ENCODE assay signal across 16 cellular contexts in genomic region chr4:23878912-23879732, GRCh38. TPM values are rescaled to one million over a fixed set of nuclear protein-coding genes. Genes with fewer than 3 reads are reported as not detected.
A peak's percentile ranks its signal among the peaks of the same experiment; 100 is the strongest.
DNase-seq lines count a peak whose midpoint lies in the region; ATAC-seq and TF ChIP-seq lines count a peak whose summit lies in the region.
"Had no signal": no experiment of that assay in that cellular context is flagged by ENCODE, and none has a peak within 500 bp of the region (broad histone marks: within the 10 kb centered on the region; RNA-seq: fewer than 3 reads in every experiment).

No MANE protein-coding gene starts in this region.

- H3K27ac Mint-ChIP-seq in HFFc6, result no peak overlapping the region
- H3K27ac Mint-ChIP-seq: activated naive CD8-positive, alpha-beta T cell; mesothelial cell of epicardium; T-helper 1 cell treated with Interleukin-12 subunit alpha and Interleukin-12 subunit beta and Interleukin-4 antibody, amounts not matched to agents 30 μg/mL and 1 μg/mL, for 36 hours had no signal

- peaks cover 9% of the 10 kb centered on the region for H3K9me3 Mint-ChIP-seq in HFFc6
- H3K9me3 Mint-ChIP-seq: mesothelial cell of epicardium; T-helper 1 cell treated with Interleukin-12 subunit alpha and Interleukin-12 subunit beta and Interleukin-4 antibody, amounts not matched to agents 30 μg/mL and 1 μg/mL, for 36 hours had no signal

- no peak for TF ChIP-seq CTCF in epithelial cell of esophagus (IDR thresholded peaks at IDR 0.05; ENCODE audit: insufficient read depth, low read depth, low read length, missing control alignments)
- TF ChIP-seq CTCF in HFFc6 (IDR thresholded peaks at IDR 0.05), result no peak

- H3K27me3 ChIP-seq in HUES6 (ENCODE audit: control insufficient read depth, insufficient read depth, low read length), result no peaks in the 10 kb centered on the region

- H3K27me3 Mint-ChIP-seq in HFFc6 (ENCODE audit: insufficient read depth), result no peaks in the 10 kb centered on the region; the same call in 1 of the 2 replicates

- no peak for ATAC-seq in GM18520 (IDR thresholded peaks at IDR 0.05; ENCODE audit: unreplicated experiment)

- no peaks in the 10 kb centered on the region for H3K36me3 Mint-ChIP-seq in HFFc6 (ENCODE audit: low read depth)
- H3K36me3 Mint-ChIP-seq: activated naive CD8-positive, alpha-beta T cell; mesothelial cell of epicardium had no signal

- no peaks in the 10 kb centered on the region for H3K9me3 ChIP-seq in HUES6 (ENCODE audit: control insufficient read depth, insufficient read depth, low read depth, low read length)
- H3K9me3 ChIP-seq in mesodermal cell (ENCODE audit: control insufficient read depth, low read length), result no peaks in the 10 kb centered on the region

- H3K4me3 Mint-ChIP-seq in HFFc6, result no peak overlapping the region
- H3K4me3 Mint-ChIP-seq: activated naive CD8-positive, alpha-beta T cell; mesothelial cell of epicardium; T-helper 1 cell treated with Interleukin-12 subunit alpha and Interleukin-12 subunit beta and Interleukin-4 antibody, amounts not matched to agents 30 μg/mL and 1 μg/mL, for 36 hours had no signal

- H3K4me3 ChIP-seq in HUES6 (ENCODE audit: low read depth, low read length) (peak overlapping the region; percentile 28; the same call in 1 of the 2 replicates), epithelial cell of esophagus (ENCODE audit: low read length) (no peak overlapping the region), mesodermal cell (ENCODE audit: extremely low read depth, insufficient read depth, low read length, poor library complexity, severe bottlenecking) (no peak overlapping the region)

- DNase-seq in AG20443 (ENCODE audit: low spot score), result peak; percentile 18
- DNase-seq in epithelial cell of esophagus (ENCODE audit: low read depth), result peak; percentile 8
- DNase-seq in NCI-H1048 (lab: John Stamatoyannopoulos, UW), result no peak
- DNase-seq in HFFc6, result no peak
- DNase-seq in LoVo (ENCODE audit: low spot score), result no peak
- DNase-seq: activated CD4-positive, CD25-positive, alpha-beta regulatory T cell treated with anti-CD3 and anti-CD28 coated beads, Interleukin-2, amount 50 U/mL, for 72 hours; erythroblast; NCI-H510A; occipital lobe; OCI-M1 had no signal

- peak overlapping the region; percentile 80 for H3K9ac ChIP-seq in HUES6 (ENCODE audit: low read length)

- peak overlapping the region; percentile 85 for H3K27ac ChIP-seq in HUES6 (ENCODE audit: low read depth, low read length)
- peak overlapping the region; percentile 86 for H3K27ac ChIP-seq in mesodermal cell (ENCODE audit: low read depth, low read length, severe bottlenecking)

- WGBS in mesodermal cell (ENCODE audit: insufficient coverage in 2 of 2), 2 experiments, result 41 to 49% methylated on average over 5 to 6 of the region's 7 CpGs

- peaks cover 53% of the 10 kb centered on the region for H3K4me1 ChIP-seq in HUES6 (ENCODE audit: control insufficient read depth, insufficient read depth, low read length)
- peaks cover 47% of the 10 kb centered on the region for H3K4me1 ChIP-seq in mesodermal cell (ENCODE audit: control insufficient read depth, insufficient read depth, low read length, poor library complexity, severe bottlenecking)

- H3K4me1 Mint-ChIP-seq in HFFc6 (ENCODE audit: low read depth), result no peaks in the 10 kb centered on the region

- no peaks in the 10 kb centered on the region for H3K36me3 ChIP-seq in HUES6 (ENCODE audit: control insufficient read depth, insufficient read depth, low read length)
- no peaks in the 10 kb centered on the region for H3K36me3 ChIP-seq in mesodermal cell (ENCODE audit: control insufficient read depth, insufficient read depth, low read length)

RNA-seq across cellular contexts. Expression of gene PPARGC1A, which starts 10.7 kb away (rescaled TPM):
- 1.5 TPM for polyA plus RNA-seq in mesodermal cell (2013, experiment 1 of 2)
- 1.9 TPM for polyA plus RNA-seq in mesodermal cell (2013, experiment 2 of 2)
- total RNA-seq in HFFc6 (2021; fragmentation: NEBNext Ultra II Directional; extraction: Animal tissue kit (Norgen Biotek cat#: 25700)), result not detected

Comparison
In these comparisons a context has a peak if more than half of its experiments do, and no peak if none do; other contexts are left out.
1. DNase-seq: peak in AG20443 (single experiment) and epithelial cell of esophagus (single experiment); none in NCI-H1048 (single experiment), HFFc6 (single experiment) and LoVo (single experiment).